In the genomic region with DNA sequence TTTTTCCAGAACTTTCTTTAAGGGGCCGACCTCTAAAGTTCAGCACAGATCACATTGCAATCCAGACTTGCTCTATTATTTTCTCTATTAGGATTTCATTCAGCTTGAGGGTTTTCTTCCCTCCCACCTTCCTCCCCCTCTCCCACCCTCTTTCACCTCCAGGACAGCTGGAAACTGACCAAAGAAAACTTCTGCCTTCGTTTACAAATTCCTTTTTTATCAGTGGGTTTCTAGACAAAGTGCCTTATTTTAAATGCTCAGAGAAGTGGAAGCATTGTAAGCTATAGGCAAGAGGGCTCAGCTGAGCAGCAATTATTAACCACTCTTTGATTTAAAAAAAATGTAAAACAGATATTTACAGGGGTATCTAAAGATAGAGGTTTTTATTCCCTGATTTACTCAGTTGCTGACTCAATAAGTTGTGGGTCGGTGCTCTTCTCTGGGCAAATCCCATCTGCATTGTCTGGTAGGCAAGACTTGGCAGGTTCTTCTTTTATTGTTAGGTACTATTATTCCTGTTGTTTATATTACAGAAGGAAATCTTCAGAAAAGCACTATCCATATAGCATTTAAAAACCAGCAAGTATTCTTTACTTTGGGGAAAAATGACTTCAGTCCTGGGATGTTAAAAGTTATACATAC, we compare ENCODE assay signal across 1 cellular context.
TF ChIP-seq lines count a peak whose summit lies in the region.

No MANE protein-coding gene starts in this region.

TF ChIP-seq in GM23338, 12 proteins besides CTCF, POLR2A, EP300 and RAD21 (continued from another document):
- no peak for TF ChIP-seq EZH2 (IDR thresholded peaks at IDR 0.05; ENCODE audit: low read depth, unreplicated experiment)
TF ChIP-seq in GM23338: peak in this region for 0.
